ENCODE assay signal across 1 cellular context in genomic region chr20:62367483-62368302, GRCh38.
TF ChIP-seq lines count a peak whose summit lies in the region.

No MANE protein-coding gene starts in this region.

TF ChIP-seq in HepG2, 621 proteins besides CTCF, POLR2A, EP300 and RAD21 (continued from another document and continues in another):
- TF ChIP-seq ZNF281 (CRISPR knock-in tag; IDR thresholded peaks at IDR 0.05; ENCODE audit: borderline replicate concordance) (peak; percentile 89), NFIC (IDR thresholded peaks at IDR 0.05; ENCODE audit: low read length) (0 out of 2 replicates have a peak, but pooled peaks have one; percentile 29), NR3C1 (CRISPR knock-in tag; IDR thresholded peaks at IDR 0.05) (no peak), JUNB (CRISPR knock-in tag; IDR thresholded peaks at IDR 0.05; ENCODE audit: borderline replicate concordance) (no peak), RFX3 (CRISPR knock-in tag; IDR thresholded peaks at IDR 0.05) (no peak), PAXIP1 (CRISPR knock-in tag; conservative IDR thresholded peaks at IDR 0.05) (peak; percentile 64), SIN3B (IDR thresholded peaks at IDR 0.05; ENCODE audit: low read length) (no peak), ZNF577 (CRISPR knock-in tag; IDR thresholded peaks at IDR 0.05; ENCODE audit: borderline replicate concordance, low read depth) (peak; percentile 57; the same call in 1 of the 2 replicates), ATF4 (CRISPR knock-in tag; IDR thresholded peaks at IDR 0.05) (no peak; a peak in 1 of 4 replicates), ZSCAN5A (CRISPR knock-in tag; IDR thresholded peaks at IDR 0.05; ENCODE audit: borderline replicate concordance) (0 out of 2 replicates have a peak, but pooled peaks have one; percentile 60), ZNF737 (CRISPR knock-in tag; IDR thresholded peaks at IDR 0.05; ENCODE audit: borderline replicate concordance) (peak; percentile 87; the same call in 1 of the 2 replicates), STAT5B (CRISPR knock-in tag; IDR thresholded peaks at IDR 0.05) (no peak), CEBPG (CRISPR knock-in tag; IDR thresholded peaks at IDR 0.05) (no peak), MZF1 (CRISPR knock-in tag; IDR thresholded peaks at IDR 0.05; ENCODE audit: borderline replicate concordance) (peak; percentile 67; the same call in 1 of the 2 replicates), ZNF709 (CRISPR knock-in tag; IDR thresholded peaks at IDR 0.05) (peak; percentile 97), ZNF441 (CRISPR knock-in tag; IDR thresholded peaks at IDR 0.05; ENCODE audit: borderline replicate concordance) (peak; percentile 92; the same call in 1 of the 2 replicates), ADNP (CRISPR knock-in tag; IDR thresholded peaks at IDR 0.05) (peak; percentile 41; the same call in 1 of the 2 replicates), ZNF670 (CRISPR knock-in tag; IDR thresholded peaks at IDR 0.05; ENCODE audit: borderline replicate concordance) (peak; percentile 93; the same call in 1 of the 2 replicates), AKAP8 (CRISPR knock-in tag; IDR thresholded peaks at IDR 0.05) (peak; percentile 36; the same call in 1 of the 2 replicates), ZNF367 (CRISPR knock-in tag; IDR thresholded peaks at IDR 0.05; ENCODE audit: borderline replicate concordance) (no peak; the same call in 1 of the 2 replicates), SP140L (CRISPR knock-in tag; IDR thresholded peaks at IDR 0.05; ENCODE audit: borderline replicate concordance) (peak; percentile 25; the same call in 1 of the 2 replicates), RERE (CRISPR knock-in tag; IDR thresholded peaks at IDR 0.05; ENCODE audit: low read depth) (no peak), ZNF432 (CRISPR knock-in tag; IDR thresholded peaks at IDR 0.05; ENCODE audit: borderline replicate concordance) (peak; percentile 67; the same call in 1 of the 2 replicates), ZMAT3 (CRISPR knock-in tag; conservative IDR thresholded peaks at IDR 0.05) (peak; percentile 96), ZNF850 (CRISPR knock-in tag; conservative IDR thresholded peaks at IDR 0.05) (0 out of 2 replicates have a peak, but pooled peaks have one; percentile 84), PHF5A (CRISPR knock-in tag; IDR thresholded peaks at IDR 0.05; ENCODE audit: low read depth, unreplicated experiment) (no peak), FIP1L1 (IDR thresholded peaks at IDR 0.05; ENCODE audit: borderline replicate concordance, insufficient read depth, low read depth, low read length) (no peak), IRF1 (CRISPR knock-in tag; IDR thresholded peaks at IDR 0.05; ENCODE audit: low read depth) (peak; percentile 82; the same call in 1 of the 2 replicates), ZNF780A (CRISPR knock-in tag; IDR thresholded peaks at IDR 0.05) (peak; percentile 55; the same call in 1 of the 2 replicates), ZFY (CRISPR knock-in tag; IDR thresholded peaks at IDR 0.05) (peak; percentile 95), KLF6 (CRISPR knock-in tag; IDR thresholded peaks at IDR 0.05) (no peak; the same call in none of the 2 replicates), NFIB (CRISPR knock-in tag; IDR thresholded peaks at IDR 0.05; ENCODE audit: borderline replicate concordance) (no peak), ZIK1 (CRISPR knock-in tag; IDR thresholded peaks at IDR 0.05; ENCODE audit: borderline replicate concordance, low read depth) (peak; percentile 38), POLR2AphosphoS2 (IDR thresholded peaks at IDR 0.05; ENCODE audit: low read depth, low read length) (no peak), MYPOP (CRISPR knock-in tag; IDR thresholded peaks at IDR 0.05) (peak; percentile 46; the same call in 1 of the 2 replicates), GFI1 (CRISPR knock-in tag; IDR thresholded peaks at IDR 0.05; ENCODE audit: borderline replicate concordance) (no peak; the same call in 1 of the 2 replicates), ATAD3A (CRISPR knock-in tag; IDR thresholded peaks at IDR 0.05) (peak; percentile 19; the same call in 1 of the 2 replicates), TSC22D2 (CRISPR knock-in tag; IDR thresholded peaks at IDR 0.05; ENCODE audit: borderline replicate concordance) (peak; percentile 82; the same call in 1 of the 2 replicates), GLI4 (CRISPR knock-in tag; IDR thresholded peaks at IDR 0.05; ENCODE audit: borderline replicate concordance) (peak; percentile 81), MXI1 (IDR thresholded peaks at IDR 0.05; ENCODE audit: borderline replicate concordance, low read depth, low read length) (peak; percentile 73), ZNF879 (CRISPR knock-in tag; IDR thresholded peaks at IDR 0.05) (peak; percentile 96; the same call in 1 of the 2 replicates), ZNF7 (CRISPR knock-in tag; IDR thresholded peaks at IDR 0.05) (0 out of 2 replicates have a peak, but pooled peaks have one; percentile 2), ZNF274 (CRISPR knock-in tag; IDR thresholded peaks at IDR 0.05) (peak; percentile 12; the same call in 1 of the 2 replicates), ZNF263 (CRISPR knock-in tag; IDR thresholded peaks at IDR 0.05) (no peak; the same call in none of the 2 replicates), GATAD2A (CRISPR knock-in tag; IDR thresholded peaks at IDR 0.05) (no peak; the same call in none of the 2 replicates)
- TF ChIP-seq, protein P1, sequence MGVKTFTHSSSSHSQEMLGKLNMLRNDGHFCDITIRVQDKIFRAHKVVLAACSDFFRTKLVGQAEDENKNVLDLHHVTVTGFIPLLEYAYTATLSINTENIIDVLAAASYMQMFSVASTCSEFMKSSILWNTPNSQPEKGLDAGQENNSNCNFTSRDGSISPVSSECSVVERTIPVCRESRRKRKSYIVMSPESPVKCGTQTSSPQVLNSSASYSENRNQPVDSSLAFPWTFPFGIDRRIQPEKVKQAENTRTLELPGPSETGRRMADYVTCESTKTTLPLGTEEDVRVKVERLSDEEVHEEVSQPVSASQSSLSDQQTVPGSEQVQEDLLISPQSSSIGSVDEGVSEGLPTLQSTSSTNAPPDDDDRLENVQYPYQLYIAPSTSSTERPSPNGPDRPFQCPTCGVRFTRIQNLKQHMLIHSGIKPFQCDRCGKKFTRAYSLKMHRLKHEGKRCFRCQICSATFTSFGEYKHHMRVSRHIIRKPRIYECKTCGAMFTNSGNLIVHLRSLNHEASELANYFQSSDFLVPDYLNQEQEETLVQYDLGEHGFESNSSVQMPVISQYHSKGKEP (CRISPR knock-in tag; IDR thresholded peaks at IDR 0.05) = peak; percentile 31; the same call in 1 of the 2 replicates
